Comparison of ENCODE assay signal across 18 cellular contexts in the genomic region with DNA sequence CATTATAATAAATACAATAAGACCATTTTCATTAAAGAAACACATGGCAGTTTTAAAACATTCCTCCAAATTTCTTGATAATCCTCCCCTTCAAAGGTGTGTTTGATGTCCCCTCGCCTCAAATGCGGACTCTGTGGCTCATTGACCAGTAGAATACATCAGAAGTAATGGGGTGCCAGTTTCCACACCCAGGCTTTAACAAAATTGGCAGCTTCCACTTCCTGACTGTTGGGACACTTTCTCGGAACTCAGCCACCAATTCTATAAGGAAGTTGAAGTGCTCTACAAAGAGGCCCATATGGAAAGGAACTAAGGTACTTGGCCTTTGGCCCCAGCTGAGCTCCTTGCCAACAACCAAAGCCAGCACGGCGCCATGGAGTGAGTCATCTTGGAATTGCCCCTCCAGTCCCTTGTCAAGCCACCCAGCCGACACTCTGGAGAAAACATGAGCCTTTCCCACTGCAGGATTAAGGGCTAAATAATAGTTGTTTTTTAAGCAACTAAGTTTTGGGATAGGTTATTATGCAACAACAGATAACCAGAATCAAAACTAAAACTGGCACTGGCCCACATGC.
A peak's percentile ranks its signal among the peaks of the same experiment; 100 is the strongest.
DNase-seq lines count a peak whose midpoint lies in the region; ATAC-seq, FAIRE-seq and TF ChIP-seq lines count a peak whose summit lies in the region.
"Had no signal": no experiment of that assay in that cellular context is flagged by ENCODE, and none has a peak within 500 bp of the region (broad histone marks: within the 10 kb centered on the region; RNA-seq: fewer than 3 reads in every experiment).

No MANE protein-coding gene starts in this region.

- TF ChIP-seq CTCF in H9 (conservative IDR thresholded peaks at IDR 0.05), result no peak

- FAIRE-seq in GM12891 (lab: Jason Lieb, UNC), result no peak
- FAIRE-seq: endometrium, HepG2 had no signal

- H4K8ac ChIP-seq in mesenchymal stem cell (ENCODE audit: low read length) (no peak overlapping the region), H9 (replicated peaks; ENCODE audit: insufficient read length, low read depth, low read length) (no peak overlapping the region)

- H2AK5ac ChIP-seq in mesenchymal stem cell (ENCODE audit: low read length, severe bottlenecking), result no peak overlapping the region
- no peak overlapping the region for H2AK5ac ChIP-seq in H9 (ENCODE audit: insufficient read length, low read length)

- H3K4me1 ChIP-seq in mesenchymal stem cell (ENCODE audit: control insufficient read depth, insufficient read depth, low read depth, low read length) (peaks cover 3% of the 10 kb centered on the region), H9 (ENCODE audit: insufficient read depth, low read length) (no peaks in the 10 kb centered on the region)

- DNase-seq in Right ventricle myocardium inferior (ENCODE audit: missing footprints) (peak; percentile 69), cardiac septum (ENCODE audit: low spot score) (no peak), astrocyte of the hippocampus (ENCODE audit: low read depth, low spot score) (peak; percentile 28), mesenchymal stem cell (peak; percentile 54), C1 segment of cervical spinal cord (lab: John Stamatoyannopoulos, UW) (no peak), GM12891 (ENCODE audit: insufficient read length, low spot score) (no peak), H9 (no peak)
- DNase-seq: activated CD8-positive, alpha-beta T cell treated with anti-CD3 and anti-CD28 coated beads, Interleukin-2, amount 10 ng/mL, durations not matched to agents 7 days and 5 days; activated naive CD4-positive, alpha-beta T cell treated with anti-CD3 and anti-CD28 coated beads for 36 hours; NCI-H146; NCI-H526 treated with DMSO at 0.1 percent for 48 hours; RPMI8226; substantia nigra had no signal

- H4K5ac ChIP-seq in H9 (ENCODE audit: insufficient read length, low read depth, low read length), result no peak overlapping the region

- H3K27ac ChIP-seq in mesenchymal stem cell (ENCODE audit: low read length, poor library complexity, severe bottlenecking), result no peak overlapping the region
- H3K27ac ChIP-seq in H9 (ENCODE audit: insufficient read length, low read depth, low read length), result no peak overlapping the region

- no peak overlapping the region for H2BK120ac ChIP-seq in mesenchymal stem cell (ENCODE audit: low read depth, low read length)
- H2BK120ac ChIP-seq in H9 (ENCODE audit: low read depth, low read length, poor library complexity, severe bottlenecking), result no peak overlapping the region

- H3K9me3 ChIP-seq in mesenchymal stem cell (ENCODE audit: control insufficient read depth, low read length) (no peaks in the 10 kb centered on the region), H9 (ENCODE audit: control insufficient read depth, low read depth, low read length) (no peaks in the 10 kb centered on the region)

- no peak overlapping the region for H3K4me3 Mint-ChIP-seq in H9
- H3K4me3 Mint-ChIP-seq: activated CD8-positive, alpha-beta T cell treated with anti-CD3 and anti-CD28 coated beads, Interleukin-2, amount 10 ng/mL, durations not matched to agents 7 days and 5 days; activated naive CD4-positive, alpha-beta T cell treated with anti-CD3 and anti-CD28 coated beads for 36 hours; central memory CD8-positive, alpha-beta T cell; neural crest cell had no signal

- H3K14ac ChIP-seq in mesenchymal stem cell (ENCODE audit: low read length in 2 of 2) (no peak overlapping the region), H9 (ENCODE audit: insufficient read depth, low read length) (no peak overlapping the region)

- H3K9ac ChIP-seq in mesenchymal stem cell (ENCODE audit: low read length) (no peak overlapping the region), H9 (ENCODE audit: extremely low read depth, insufficient read length, low read length) (no peak overlapping the region)

- H2BK12ac ChIP-seq in mesenchymal stem cell (ENCODE audit: low read length in 2 of 2) (no peak overlapping the region), H9 (ENCODE audit: insufficient read length, low read depth, low read length) (no peak overlapping the region)

- H3K27me3 ChIP-seq in mesenchymal stem cell (ENCODE audit: control insufficient read depth in 1 of 2, insufficient read depth in 1 of 2, low read length in 2 of 2) (no peaks in the 10 kb centered on the region), H9 (ENCODE audit: insufficient read depth, low read length) (no peaks in the 10 kb centered on the region)

- 68% methylated on average over 5 of the region's 6 CpGs for WGBS in mesenchymal stem cell
- no CpG with 5 or more reads among the region's 6 CpGs for WGBS in H9 (ENCODE audit: extremely low coverage, insufficient read length, low lambda C conversion rate)

- H3K56ac ChIP-seq in H9 (ENCODE audit: insufficient read length, low read depth, low read length), result no peak overlapping the region

- H3T11ph ChIP-seq in H9 (ENCODE audit: low read length), result no peak overlapping the region

- H3K23me2 ChIP-seq in H9 (ENCODE audit: insufficient read length, low read depth, low read length, poor library complexity, severe bottlenecking), result no peaks in the 10 kb centered on the region

- H3K4me2 ChIP-seq in mesenchymal stem cell (ENCODE audit: low read length, poor library complexity, severe bottlenecking), result no peak overlapping the region
- H3K4me2 ChIP-seq in H9 (ENCODE audit: insufficient read depth, insufficient read length, low read length), result no peak overlapping the region

- H3K27ac Mint-ChIP-seq in H9, result no peak overlapping the region
- H3K27ac Mint-ChIP-seq: activated CD8-positive, alpha-beta T cell treated with anti-CD3 and anti-CD28 coated beads, Interleukin-2, amount 10 ng/mL, durations not matched to agents 7 days and 5 days; activated naive CD4-positive, alpha-beta T cell treated with anti-CD3 and anti-CD28 coated beads for 36 hours had no signal

- H2BK5ac ChIP-seq in mesenchymal stem cell (ENCODE audit: low read depth, low read length, poor library complexity, severe bottlenecking), result no peak overlapping the region
- no peak overlapping the region for H2BK5ac ChIP-seq in H9 (ENCODE audit: insufficient read length, low read length)

- H3K18ac ChIP-seq in mesenchymal stem cell (ENCODE audit: low read depth in 1 of 2, low read length in 2 of 2), result no peak overlapping the region
- no peak overlapping the region for H3K18ac ChIP-seq in H9 (ENCODE audit: insufficient read length, low read depth, low read length)

- H3K23ac ChIP-seq in mesenchymal stem cell (ENCODE audit: low read length in 2 of 2), result no peak overlapping the region
- no peak overlapping the region for H3K23ac ChIP-seq in H9 (ENCODE audit: insufficient read length, low read depth, low read length)

- peaks cover 0 to 5% of the 10 kb centered on the region in 2 experiments; a peak in 2 of 4 replicates for H3K4me1 Mint-ChIP-seq in H9
- H3K4me1 Mint-ChIP-seq: central memory CD8-positive, alpha-beta T cell had no signal

- no peaks in the 10 kb centered on the region for H3K27me3 Mint-ChIP-seq in H9 (ENCODE audit: low read depth)
- H3K27me3 Mint-ChIP-seq: central memory CD8-positive, alpha-beta T cell had no signal

- no peak overlapping the region for H2BK20ac ChIP-seq in H9 (ENCODE audit: low read depth, low read length, poor library complexity, severe bottlenecking)

- no peaks in the 10 kb centered on the region for H3K79me1 ChIP-seq in mesenchymal stem cell (replicated peaks; ENCODE audit: low read length, poor library complexity, severe bottlenecking)
- no peaks in the 10 kb centered on the region for H3K79me1 ChIP-seq in H9 (ENCODE audit: insufficient read depth, low read depth, low read length, poor library complexity, severe bottlenecking)

- H3K9me3 Mint-ChIP-seq in H9, result no peaks in the 10 kb centered on the region
- H3K9me3 Mint-ChIP-seq: activated naive CD4-positive, alpha-beta T cell treated with anti-CD3 and anti-CD28 coated beads for 36 hours; neural crest cell had no signal

- intact Hi-C loops in Right ventricle myocardium inferior (cut with DNase I) (no loop called here), cardiac septum (cut with DNase I) (no loop called here)

- H2BK15ac ChIP-seq in mesenchymal stem cell (ENCODE audit: low read depth, poor library complexity, severe bottlenecking) (no peak overlapping the region), H9 (ENCODE audit: low read depth, low read length) (no peak overlapping the region)

- ATAC-seq in Right ventricle myocardium inferior, result peak; percentile 77
- no peak for ATAC-seq in GM21825 (IDR thresholded peaks at IDR 0.05; ENCODE audit: unreplicated experiment)
- ATAC-seq: activated CD8-positive, alpha-beta T cell treated with anti-CD3 and anti-CD28 coated beads, Interleukin-2, amount 10 ng/mL, durations not matched to agents 7 days and 5 days; HepG2 had no signal

- H2AFZ ChIP-seq in mesenchymal stem cell (ENCODE audit: low read depth, low read length) (no peak overlapping the region), H9 (ENCODE audit: low read length) (no peak overlapping the region)

- no peaks in the 10 kb centered on the region for H3K79me2 ChIP-seq in H9 (ENCODE audit: insufficient read depth, low read length)

- no peak for TF ChIP-seq POLR2A in GM12891 (IDR thresholded peaks at IDR 0.05; ENCODE audit: low read depth, low read length)

- no peak overlapping the region for H4K91ac ChIP-seq in mesenchymal stem cell (ENCODE audit: low read length)
- H4K91ac ChIP-seq in H9 (ENCODE audit: insufficient read length, low read depth, low read length), result no peak overlapping the region

- no peaks in the 10 kb centered on the region; a peak in 1 of 7 replicates for H3K36me3 Mint-ChIP-seq in H9 (ENCODE audit: insufficient read depth in 1 of 3, low read depth in 3 of 3)

- no peaks in the 10 kb centered on the region for H4K20me1 ChIP-seq in H9 (ENCODE audit: control insufficient read depth, insufficient read depth, insufficient read length)

- no peak overlapping the region for H3K4ac ChIP-seq in mesenchymal stem cell (ENCODE audit: low read depth in 1 of 2, low read length in 2 of 2)
- no peak overlapping the region for H3K4ac ChIP-seq in H9 (ENCODE audit: low read depth, low read length)

- H3K36me3 ChIP-seq in mesenchymal stem cell (ENCODE audit: control insufficient read depth in 1 of 2, insufficient read depth in 2 of 2, low read depth in 1 of 2, low read length in 2 of 2), result no peaks in the 10 kb centered on the region

- H3K4me3 ChIP-seq in mesenchymal stem cell (ENCODE audit: insufficient read depth in 1 of 2, low read depth in 1 of 2, low read length in 2 of 2), result peak overlapping the region in 1 of 2 experiments; percentile 36

TF ChIP-seq in GM12891, 5 proteins besides CTCF, POLR2A, EP300 and RAD21:
- no peak for TF ChIP-seq PAX5 (IDR thresholded peaks at IDR 0.05; ENCODE audit: insufficient read depth, low read length, severe bottlenecking)
- TF ChIP-seq SPI1 (IDR thresholded peaks at IDR 0.05; ENCODE audit: low read depth, low read length), result no peak
- TF ChIP-seq POLR2AphosphoS5 (IDR thresholded peaks at IDR 0.05; ENCODE audit: low read depth, low read length), result no peak
- no peak for TF ChIP-seq TAF1 (IDR thresholded peaks at IDR 0.05; ENCODE audit: low read depth, low read length)
- TF ChIP-seq POU2F2 (IDR thresholded peaks at IDR 0.05; ENCODE audit: low read depth, low read length), result no peak

Comparison
In these comparisons a context has a peak if more than half of its experiments do, and no peak if none do; other contexts are left out.
1. DNase-seq: peak in Right ventricle myocardium inferior (single experiment), astrocyte of the hippocampus (single experiment) and mesenchymal stem cell (single experiment); none in cardiac septum (single experiment), C1 segment of cervical spinal cord (0 of 14), GM12891 (single experiment) and H9 (single experiment).